In genomic region chr20:2871555-2872303, GRCh38 we compare ENCODE assay signal across 1 cellular context.
TF ChIP-seq lines count a peak whose summit lies in the region.

No MANE protein-coding gene starts in this region.

TF ChIP-seq in SK-N-SH treated with all-trans-retinoic acid at 6 μM for 48 hours, 23 proteins besides CTCF, POLR2A, EP300 and RAD21 (continued from another document):
- TF ChIP-seq POU6F1 (CRISPR knock-in tag; IDR thresholded peaks at IDR 0.05; ENCODE audit: borderline replicate concordance, low read depth) (no peak), SNAI2 (CRISPR knock-in tag; IDR thresholded peaks at IDR 0.05) (no peak), CSDC2 (CRISPR knock-in tag; IDR thresholded peaks at IDR 0.05) (no peak), TCF4 (CRISPR knock-in tag; IDR thresholded peaks at IDR 0.05; ENCODE audit: borderline replicate concordance) (no peak)
TF ChIP-seq in SK-N-SH treated with all-trans-retinoic acid at 6 μM for 48 hours: peak in this region for 0.
